In the genomic region with DNA sequence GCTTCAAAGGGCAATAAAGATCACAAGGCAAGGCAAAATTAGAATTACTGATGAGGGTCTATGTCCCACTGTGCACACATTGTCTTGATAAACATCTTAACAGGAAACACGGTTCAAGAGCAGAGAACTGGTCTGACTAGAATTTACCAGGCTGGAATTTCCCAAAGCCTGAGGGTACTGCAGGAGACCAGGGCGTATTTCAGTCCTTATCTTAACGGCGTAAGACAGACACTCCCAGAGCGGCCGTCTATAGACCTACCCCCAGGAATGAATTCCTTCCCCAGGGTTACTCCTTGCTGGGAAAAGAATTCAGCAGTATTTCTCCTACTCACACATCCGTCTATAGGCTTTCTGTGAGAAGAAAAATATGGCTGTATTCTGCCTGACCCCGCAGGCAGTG, we compare ENCODE assay signal across 18 cellular contexts. TPM values are rescaled to one million over a fixed set of nuclear protein-coding genes. Genes with fewer than 3 reads are reported as not detected.
"Had no signal": no experiment of that assay in that cellular context is flagged by ENCODE, and none has a peak within 500 bp of the region (broad histone marks: within the 10 kb centered on the region; RNA-seq: fewer than 3 reads in every experiment).

No MANE protein-coding gene starts in this region.

RNA-seq across cellular contexts. Expression of gene TAT, which starts 15.0 kb away (rescaled TPM):
- total RNA-seq: activated CD4-positive, alpha-beta memory T cell treated with anti-CD3 and anti-CD28 coated beads for 36 hours; activated CD4-positive, alpha-beta T cell treated with anti-CD3 and anti-CD28 coated beads, Interleukin-2, amount 10 ng/mL, durations not matched to agents 24 days and 14 days; activated CD8-positive, alpha-beta memory T cell treated with anti-CD3 and anti-CD28 coated beads for 36 hours; activated CD8-positive, alpha-beta T cell treated with anti-CD3 and anti-CD28 coated beads for 36 hours; activated naive CD4-positive, alpha-beta T cell treated with anti-CD3 and anti-CD28 coated beads for 36 hours; activated naive CD4-positive, alpha-beta T cell treated with anti-CD3 and anti-CD28 coated beads, Interleukin-2, amount 50 U/mL, for 72 hours; activated naive CD8-positive, alpha-beta T cell treated with anti-CD3 and anti-CD28 coated beads for 36 hours; activated T-cell treated with anti-CD3 and anti-CD28 coated beads, Interleukin-2, amount 50 U/mL, for 72 hours; activated T-helper 1 cell treated with anti-CD3 and anti-CD28 coated beads, Interleukin-12 subunit alpha, Interleukin-12 subunit beta, Interleukin-2, Interleukin-4 antibody, amounts not matched to agents 30 ng/mL and 10 ng/mL and 1 ng/mL, durations not matched to agents 14 hours and 24 hours and 36 hours; activated T-helper 17 cell treated with anti-CD3 and anti-CD28 coated beads, Interleukin-2, amount 50 U/mL, for 72 hours; aorta; astrocyte; body of pancreas; cardiac septum; cerebellum; T-helper 1 cell treated with Interleukin-12 subunit alpha and Interleukin-12 subunit beta and Interleukin-4 antibody, amounts not matched to agents 30 ng/mL and 1 ng/mL, for 36 hours; T-helper 17 cell; T-helper 2 cell treated with Interferon-gamma antibody and Interleukin-4, amounts not matched to agents 100 ng/mL and 5 ng/mL, for 36 hours had no signal
- polyA plus RNA-seq: aorta had no signal

RNA-seq across cellular contexts. Expression of gene CHST4, which starts 35.7 kb away (rescaled TPM):
- total RNA-seq: activated CD4-positive, alpha-beta memory T cell treated with anti-CD3 and anti-CD28 coated beads for 36 hours; activated CD4-positive, alpha-beta T cell treated with anti-CD3 and anti-CD28 coated beads, Interleukin-2, amount 10 ng/mL, durations not matched to agents 24 days and 14 days; activated CD8-positive, alpha-beta memory T cell treated with anti-CD3 and anti-CD28 coated beads for 36 hours; activated naive CD4-positive, alpha-beta T cell treated with anti-CD3 and anti-CD28 coated beads for 36 hours; activated naive CD4-positive, alpha-beta T cell treated with anti-CD3 and anti-CD28 coated beads, Interleukin-2, amount 50 U/mL, for 72 hours; activated T-cell treated with anti-CD3 and anti-CD28 coated beads, Interleukin-2, amount 50 U/mL, for 72 hours; activated T-helper 1 cell treated with anti-CD3 and anti-CD28 coated beads, Interleukin-12 subunit alpha, Interleukin-12 subunit beta, Interleukin-2, Interleukin-4 antibody, amounts not matched to agents 30 ng/mL and 10 ng/mL and 1 ng/mL, durations not matched to agents 14 hours and 24 hours and 36 hours; activated T-helper 17 cell treated with anti-CD3 and anti-CD28 coated beads, Interleukin-2, amount 50 U/mL, for 72 hours; aorta; cardiac septum; cerebellum; T-helper 1 cell treated with Interleukin-12 subunit alpha and Interleukin-12 subunit beta and Interleukin-4 antibody, amounts not matched to agents 30 ng/mL and 1 ng/mL, for 36 hours; T-helper 17 cell; T-helper 2 cell treated with Interferon-gamma antibody and Interleukin-4, amounts not matched to agents 100 ng/mL and 5 ng/mL, for 36 hours had no signal
